33 cellular contexts compared by ENCODE assay signal in genomic region chr22:20843501-20843900, GRCh38. TPM values are rescaled to one million over a fixed set of nuclear protein-coding genes. Genes with fewer than 3 reads are reported as not detected.
DNase-seq lines count a peak whose midpoint lies in the region; ATAC-seq, FAIRE-seq and TF ChIP-seq lines count a peak whose summit lies in the region.
"Had no signal": no experiment of that assay in that cellular context is flagged by ENCODE, and none has a peak within 500 bp of the region (broad histone marks: within the 10 kb centered on the region; RNA-seq: fewer than 3 reads in every experiment).

No MANE protein-coding gene starts in this region.

- H3K4me1 ChIP-seq in PC-3 (ENCODE audit: insufficient read depth, low read length) (peaks cover 11% of the 10 kb centered on the region), MM.1S (ENCODE audit: low read length) (no peaks in the 10 kb centered on the region)
- H3K4me1 ChIP-seq: colonic mucosa had no signal

- H3K9ac ChIP-seq in PC-3 (ENCODE audit: low read length), result no peak overlapping the region
- H3K9ac ChIP-seq in MM.1S (ENCODE audit: low read length), result no peak overlapping the region

- H3K36me3 Mint-ChIP-seq in natural killer cell, result no peaks in the 10 kb centered on the region
- H3K36me3 Mint-ChIP-seq in natural killer cell treated with Interleukin-12 subunit alpha and Interleukin-12 subunit beta and Interleukin-15 and Interleukin-18, amount 100 ng/mL, for 72 hours, result no peaks in the 10 kb centered on the region
- H3K36me3 Mint-ChIP-seq: CD4-positive, alpha-beta memory T cell; naive B cell; stimulated activated effector memory CD8-positive, alpha-beta T cell treated with anti-CD3 and anti-CD28 coated beads, Interleukin-12 subunit alpha, Interleukin-12 subunit beta, amount 100 ng/mL, for 72 hours had no signal

- H3K27ac Mint-ChIP-seq in natural killer cell, result peak overlapping the region; percentile 3
- H3K27ac Mint-ChIP-seq in natural killer cell treated with Interleukin-12 subunit alpha and Interleukin-12 subunit beta and Interleukin-15 and Interleukin-18, amount 100 ng/mL, for 72 hours, result no peak overlapping the region
- H3K27ac Mint-ChIP-seq: activated CD4-positive, alpha-beta T cell treated with anti-CD3 and anti-CD28 coated beads for 36 hours; activated CD8-positive, alpha-beta T cell treated with anti-CD3 and anti-CD28 coated beads for 36 hours; stimulated activated effector memory CD8-positive, alpha-beta T cell treated with anti-CD3 and anti-CD28 coated beads, Interleukin-12 subunit alpha, Interleukin-12 subunit beta, amount 100 ng/mL, for 72 hours had no signal

- no peaks in the 10 kb centered on the region for H3K9me3 Mint-ChIP-seq in natural killer cell
- no peaks in the 10 kb centered on the region for H3K9me3 Mint-ChIP-seq in natural killer cell treated with Interleukin-12 subunit alpha and Interleukin-12 subunit beta and Interleukin-15 and Interleukin-18, amount 100 ng/mL, for 72 hours
- H3K9me3 Mint-ChIP-seq: activated CD8-positive, alpha-beta T cell treated with anti-CD3 and anti-CD28 coated beads for 36 hours; CD4-positive, alpha-beta memory T cell; naive B cell; stimulated activated effector memory CD8-positive, alpha-beta T cell treated with anti-CD3 and anti-CD28 coated beads, Interleukin-12 subunit alpha, Interleukin-12 subunit beta, amount 100 ng/mL, for 72 hours had no signal

- no peak for DNase-seq in natural killer cell
- DNase-seq in natural killer cell treated with Interleukin-12 subunit alpha and Interleukin-12 subunit beta and Interleukin-15 and Interleukin-18, amount 100 ng/mL, for 72 hours (ENCODE audit: low spot score), result no peak
- peak; percentile 54 for DNase-seq in PC-3
- DNase-seq in left colon, result no peak
- DNase-seq in H54 (ENCODE audit: insufficient read length, low spot score), result no peak
- DNase-seq in MM.1S, result no peak
- no peak for DNase-seq in HuH-7.5 (ENCODE audit: low spot score)
- no peak for DNase-seq in inferior parietal cortex (ENCODE audit: extremely low spot score)
- DNase-seq: activated CD4-positive, alpha-beta T cell treated with anti-CD3 and anti-CD28 coated beads for 36 hours; activated CD8-positive, alpha-beta T cell treated with anti-CD3 and anti-CD28 coated beads for 36 hours; CD4-positive, alpha-beta memory T cell; colonic mucosa; DMS 273 treated with DMSO at 0.1 percent for 48 hours; effector memory CD4-positive, alpha-beta T cell; glutamatergic neuron; H7; Karpas-422; left ventricle myocardium superior; naive B cell; NCI-H1436 treated with DMSO at 0.1 percent for 48 hours; NCI-H2107; NCI-H446; NCI-H82; nucleus accumbens; stimulated activated CD4-positive, alpha-beta T cell treated with anti-CD3 and anti-CD28 coated beads, Interleukin-15, amount 100 ng/mL, for 24 hours; T-helper 9 cell; upper lobe of right lung had no signal

- POLR2A ChIA-PET in PC-3 (lab: Charles Lee; ENCODE audit: unreplicated experiment), result no interaction called here

- H3K36me3 ChIP-seq in PC-3 (ENCODE audit: low read depth, low read length) (no peaks in the 10 kb centered on the region), MM.1S (replicated peaks; ENCODE audit: insufficient read depth, low read length) (no peaks in the 10 kb centered on the region)
- H3K36me3 ChIP-seq: colonic mucosa, upper lobe of right lung had no signal

- H3K4me3 Mint-ChIP-seq in natural killer cell, result no peak overlapping the region
- no peak overlapping the region for H3K4me3 Mint-ChIP-seq in natural killer cell treated with Interleukin-12 subunit alpha and Interleukin-12 subunit beta and Interleukin-15 and Interleukin-18, amount 100 ng/mL, for 72 hours
- H3K4me3 Mint-ChIP-seq: activated CD4-positive, alpha-beta T cell treated with anti-CD3 and anti-CD28 coated beads for 36 hours; activated CD8-positive, alpha-beta T cell treated with anti-CD3 and anti-CD28 coated beads for 36 hours; activated naive CD8-positive, alpha-beta T cell; naive B cell; stimulated activated effector memory CD8-positive, alpha-beta T cell treated with anti-CD3 and anti-CD28 coated beads, Interleukin-12 subunit alpha, Interleukin-12 subunit beta, amount 100 ng/mL, for 72 hours had no signal

- no peaks in the 10 kb centered on the region for H3F3A ChIP-seq in PC-3 (ENCODE audit: low read length, unreplicated experiment)
- no peaks in the 10 kb centered on the region for H3F3A ChIP-seq in MM.1S (ENCODE audit: insufficient read depth, low read length)

- H3K4me1 Mint-ChIP-seq in natural killer cell, result peaks cover 43 to 48% of the 10 kb centered on the region in 2 donors
- peaks cover 35 to 38% of the 10 kb centered on the region in 2 donors for H3K4me1 Mint-ChIP-seq in natural killer cell treated with Interleukin-12 subunit alpha and Interleukin-12 subunit beta and Interleukin-15 and Interleukin-18, amount 100 ng/mL, for 72 hours (ENCODE audit: low read depth in 2 of 2)

- H4K20me1 ChIP-seq in PC-3 (ENCODE audit: low read length) (no peaks in the 10 kb centered on the region), MM.1S (ENCODE audit: insufficient read depth, low read length) (peaks cover 21% of the 10 kb centered on the region)

- H3K79me2 ChIP-seq in PC-3 (ENCODE audit: low read length), result peaks cover 77% of the 10 kb centered on the region
- peaks cover 97% of the 10 kb centered on the region for H3K79me2 ChIP-seq in MM.1S (ENCODE audit: low read length)

- H3K27ac ChIP-seq in PC-3 (ENCODE audit: low read length) (no peak overlapping the region), MM.1S (ENCODE audit: low read length) (no peak overlapping the region)
- H3K27ac ChIP-seq: colonic mucosa, HL-60, upper lobe of right lung had no signal

- CTCF ChIA-PET in PC-3 (lab: Charles Lee), result no interaction called here

- intact Hi-C loops in natural killer cell (cut with micrococcal nuclease) (no loop called here), PC-3 (cut with micrococcal nuclease) (no loop called here), left colon (cut with DNase I, micrococcal nuclease) (no loop called here)

- no peak for ATAC-seq in natural killer cell
- no peak for ATAC-seq in natural killer cell treated with Interleukin-12 subunit alpha and Interleukin-12 subunit beta and Interleukin-15 and Interleukin-18, amount 100 ng/mL, for 72 hours
- ATAC-seq in PC-3, result no peak; the same call in 1 of the 2 replicates
- peak; percentile 91 for ATAC-seq in left colon
- ATAC-seq: activated CD4-positive, alpha-beta T cell treated with anti-CD3 and anti-CD28 coated beads for 36 hours; activated CD8-positive, alpha-beta T cell treated with anti-CD3 and anti-CD28 coated beads for 36 hours; left ventricle myocardium superior; stimulated activated effector memory CD8-positive, alpha-beta T cell treated with anti-CD3 and anti-CD28 coated beads, Interleukin-12 subunit alpha, Interleukin-12 subunit beta, amount 100 ng/mL, for 72 hours; upper lobe of right lung had no signal

- no peak for TF ChIP-seq POLR2A in H54 (IDR thresholded peaks at IDR 0.05; ENCODE audit: low read depth, low read length)

- no peak overlapping the region for H2AFZ ChIP-seq in PC-3 (ENCODE audit: low read length)
- H2AFZ ChIP-seq in MM.1S (ENCODE audit: low read length), result no peak overlapping the region

- no peak for FAIRE-seq in H54 (lab: Jason Lieb, UNC)
- FAIRE-seq: A204.1, GM12891, islet of Langerhans had no signal

- H3K9me2 ChIP-seq in PC-3 (replicated peaks; ENCODE audit: low read length) (no peaks in the 10 kb centered on the region), MM.1S (replicated peaks; ENCODE audit: insufficient read depth, low read length) (no peaks in the 10 kb centered on the region)

- H3K4me2 ChIP-seq in PC-3 (ENCODE audit: low read length) (peak overlapping the region; percentile 29), MM.1S (ENCODE audit: low read depth, low read length) (no peak overlapping the region)

- H3K27me3 Mint-ChIP-seq in natural killer cell (ENCODE audit: low read depth in 2 of 2), result no peaks in the 10 kb centered on the region
- no peaks in the 10 kb centered on the region for H3K27me3 Mint-ChIP-seq in natural killer cell treated with Interleukin-12 subunit alpha and Interleukin-12 subunit beta and Interleukin-15 and Interleukin-18, amount 100 ng/mL, for 72 hours
- H3K27me3 Mint-ChIP-seq: activated CD4-positive, alpha-beta T cell treated with anti-CD3 and anti-CD28 coated beads for 36 hours; activated CD8-positive, alpha-beta T cell treated with anti-CD3 and anti-CD28 coated beads for 36 hours; activated naive CD8-positive, alpha-beta T cell; CD4-positive, alpha-beta memory T cell; naive B cell had no signal

- BruUV-seq in PC-3 (replicated peaks; lab: Mats Ljungman, UMichigan), result no TSS peak

- TF ChIP-seq CTCF in natural killer cell (IDR thresholded peaks at IDR 0.05), result no peak
- TF ChIP-seq CTCF in PC-3 (conservative IDR thresholded peaks at IDR 0.05; ENCODE audit: low read depth, low read length), result no peak
- no peak for TF ChIP-seq CTCF in MM.1S (IDR thresholded peaks at IDR 0.05; ENCODE audit: low read length)

- H3K4me3 ChIP-seq in PC-3 (ENCODE audit: low read length) (no peak overlapping the region), MM.1S (ENCODE audit: low read length) (no peak overlapping the region)
- H3K4me3 ChIP-seq: colonic mucosa, upper lobe of right lung had no signal

- H3K9me3 ChIP-seq in PC-3 (ENCODE audit: low read length), result no peaks in the 10 kb centered on the region
- no peaks in the 10 kb centered on the region for H3K9me3 ChIP-seq in MM.1S (replicated peaks; ENCODE audit: insufficient read depth, low read length)
- H3K9me3 ChIP-seq: colonic mucosa, upper lobe of right lung had no signal

- H3K27me3 ChIP-seq in PC-3 (ENCODE audit: low read length), result no peaks in the 10 kb centered on the region
- H3K27me3 ChIP-seq in MM.1S (replicated peaks; ENCODE audit: insufficient read depth, low read length), result no peaks in the 10 kb centered on the region
- H3K27me3 ChIP-seq: colonic mucosa, upper lobe of right lung had no signal

RNA-seq across cellular contexts. Expression of gene PI4KA, which starts 15.1 kb away (rescaled TPM):
- 100 to 1,000 TPM; 208 to 233 (median 215) TPM for total RNA-seq in natural killer cell
- 100 to 1,000 TPM in 1 of 2 donors, 10 to 100 TPM in 1; 88.5 to 146 TPM for total RNA-seq in natural killer cell treated with Interleukin-12 subunit alpha and Interleukin-12 subunit beta and Interleukin-15 and Interleukin-18, amount 100 ng/mL, for 72 hours
- total RNA-seq in PC-3 (2014; rRNA removed), result 39.7 and 61.5 TPM in 2 replicates
- 10 to 100 TPM; 77.3 to 82.4 TPM for total RNA-seq in left colon

RNA-seq across cellular contexts. Expression of gene SNAP29, which starts 15.3 kb away (rescaled TPM):
- total RNA-seq in natural killer cell, result 10 to 100 TPM; 35.1 to 40.3 (median 36.8) TPM
- total RNA-seq in natural killer cell treated with Interleukin-12 subunit alpha and Interleukin-12 subunit beta and Interleukin-15 and Interleukin-18, amount 100 ng/mL, for 72 hours, result 10 to 100 TPM; 23.2 to 29.2 TPM
- 12.3 and 23.9 TPM in 2 replicates for total RNA-seq in PC-3 (2014; rRNA removed)
- total RNA-seq in left colon, result 10 to 100 TPM; 26.3 to 30.3 TPM

Comparison
In these comparisons a context has a peak if more than half of its experiments do, and no peak if none do; other contexts are left out.
1. H3K27ac Mint-ChIP-seq: peak in natural killer cell (2 of 2); none in natural killer cell treated with Interleukin-12 subunit alpha and Interleukin-12 subunit beta and Interleukin-15 and Interleukin-18, amount 100 ng/mL, for 72 hours (0 of 2).